ENCODE assay signal across 10 cellular contexts in genomic region chr5:170757182-170757601, GRCh38. TPM values are rescaled to one million over a fixed set of nuclear protein-coding genes. Genes with fewer than 3 reads are reported as not detected.
DNase-seq lines count a peak whose midpoint lies in the region; ATAC-seq and TF ChIP-seq lines count a peak whose summit lies in the region.
"Had no signal": no experiment of that assay in that cellular context is flagged by ENCODE, and none has a peak within 500 bp of the region (broad histone marks: within the 10 kb centered on the region; RNA-seq: fewer than 3 reads in every experiment).

No MANE protein-coding gene starts in this region.

- in situ Hi-C loops in G401 (cut with HindIII; ENCODE audit: low sequenced_read_pairs), result no loop called here

- H3K27me3 Mint-ChIP-seq in chondrocyte (ENCODE audit: low read depth) (peaks cover 5% of the 10 kb centered on the region), nephron (ENCODE audit: low read depth) (peaks cover 31% of the 10 kb centered on the region)
- peaks cover 14% of the 10 kb centered on the region for H3K27me3 Mint-ChIP-seq in activated T-helper 17 cell treated with anti-CD3 and anti-CD28 coated beads, Interleukin-2, amount 50 U/mL, for 72 hours

- ATAC-seq in GM18873 (IDR thresholded peaks at IDR 0.05; ENCODE audit: low FRiP score, unreplicated experiment), result peak; percentile 87
- ATAC-seq in HG03066 (IDR thresholded peaks at IDR 0.05; ENCODE audit: low read depth, unreplicated experiment), result peak; percentile 71
- no peak for ATAC-seq in activated T-helper 17 cell treated with anti-CD3 and anti-CD28 coated beads, Interleukin-2, amount 50 U/mL, for 72 hours (replicated peaks)

- DNase-seq in chondrocyte (ENCODE audit: low spot score) (no peak), GF-D8 (lab: John Stamatoyannopoulos, UW) (no peak), G401 (ENCODE audit: low spot score) (no peak), SHP77 (lab: John Stamatoyannopoulos, UW) (no peak)
- DNase-seq: stimulated activated CD4-positive, alpha-beta T cell treated with anti-CD3 and anti-CD28 coated beads, Interleukin-15, amount 100 ng/mL, for 24 hours had no signal

- H3K4me3 Mint-ChIP-seq in chondrocyte (ENCODE audit: unreplicated experiment) (peak overlapping the region; percentile 6), nephron (no peak overlapping the region)
- no peak overlapping the region for H3K4me3 Mint-ChIP-seq in activated T-helper 17 cell treated with anti-CD3 and anti-CD28 coated beads, Interleukin-2, amount 50 U/mL, for 72 hours
- H3K4me3 Mint-ChIP-seq: central memory CD8-positive, alpha-beta T cell had no signal

- H3K27ac Mint-ChIP-seq in chondrocyte (ENCODE audit: unreplicated experiment) (peak overlapping the region; percentile 92), nephron (peak overlapping the region; percentile 77 to 86 (median 85))
- H3K27ac Mint-ChIP-seq in activated T-helper 17 cell treated with anti-CD3 and anti-CD28 coated beads, Interleukin-2, amount 50 U/mL, for 72 hours, result no peak overlapping the region

- H3K4me1 Mint-ChIP-seq in chondrocyte (ENCODE audit: low read depth) (peaks cover 46% of the 10 kb centered on the region), nephron (peaks cover 19% of the 10 kb centered on the region)
- H3K4me1 Mint-ChIP-seq in activated T-helper 17 cell treated with anti-CD3 and anti-CD28 coated beads, Interleukin-2, amount 50 U/mL, for 72 hours, result no peaks in the 10 kb centered on the region
- H3K4me1 Mint-ChIP-seq: central memory CD8-positive, alpha-beta T cell had no signal

- H3K36me3 Mint-ChIP-seq in chondrocyte (ENCODE audit: low read depth) (no peaks in the 10 kb centered on the region), nephron (ENCODE audit: low read depth) (no peaks in the 10 kb centered on the region)
- H3K36me3 Mint-ChIP-seq in activated T-helper 17 cell treated with anti-CD3 and anti-CD28 coated beads, Interleukin-2, amount 50 U/mL, for 72 hours (ENCODE audit: low read depth), result no peaks in the 10 kb centered on the region

- TF ChIP-seq CTCF in chondrocyte (IDR thresholded peaks at IDR 0.05) (no peak), nephron (IDR thresholded peaks at IDR 0.05; ENCODE audit: unreplicated experiment in 3 of 3) (no peak)

- H3K9me3 Mint-ChIP-seq in chondrocyte (ENCODE audit: low read depth) (no peaks in the 10 kb centered on the region), nephron (no peaks in the 10 kb centered on the region)
- H3K9me3 Mint-ChIP-seq in activated T-helper 17 cell treated with anti-CD3 and anti-CD28 coated beads, Interleukin-2, amount 50 U/mL, for 72 hours, result no peaks in the 10 kb centered on the region
- H3K9me3 Mint-ChIP-seq: central memory CD8-positive, alpha-beta T cell had no signal

RNA-seq across cellular contexts. Expression of gene GABRP, which starts 26.3 kb away (rescaled TPM):
- not detected in 3 replicates for total RNA-seq in chondrocyte
- total RNA-seq in activated T-helper 17 cell treated with anti-CD3 and anti-CD28 coated beads, Interleukin-2, amount 50 U/mL, for 72 hours, result not detected
- not detected in 2 replicates for total RNA-seq in G401 (2014; rRNA removed; shearing (Covaris generic))
